10 cellular contexts compared by ENCODE assay signal in genomic region chr17:65557349-65558310, GRCh38. TPM values are rescaled to one million over a fixed set of nuclear protein-coding genes. Genes with fewer than 3 reads are reported as not detected.
A peak's percentile ranks its signal among the peaks of the same experiment; 100 is the strongest.
DNase-seq lines count a peak whose midpoint lies in the region; ATAC-seq and TF ChIP-seq lines count a peak whose summit lies in the region.
"Had no signal": no experiment of that assay in that cellular context is flagged by ENCODE, and none has a peak within 500 bp of the region (broad histone marks: within the 10 kb centered on the region; RNA-seq: fewer than 3 reads in every experiment).

No MANE protein-coding gene starts in this region.

- TF ChIP-seq CTCF in fibroblast of mammary gland (conservative IDR thresholded peaks at IDR 0.05; ENCODE audit: control insufficient read depth, insufficient read depth, low read depth, low read length), result no peak

- peaks cover 13% of the 10 kb centered on the region for H3K36me3 Mint-ChIP-seq in activated T-helper 2 cell treated with anti-CD3 and anti-CD28 coated beads, Interferon-gamma antibody, Interleukin-2, Interleukin-4, amounts not matched to agents 10 μg/mL and 5 μg/mL and 100 μg/mL, durations not matched to agents 14 hours and 24 hours and 36 hours (ENCODE audit: low read depth)

- H3K4me3 ChIP-seq in fibroblast of mammary gland (ENCODE audit: control insufficient read depth, low read depth, low read length) (no peak overlapping the region), skin epidermis (peak overlapping the region in 4 of 7 experiments; percentile 65 to 81 (median 74))

- no peak overlapping the region for H3K4me3 Mint-ChIP-seq in activated T-helper 2 cell treated with anti-CD3 and anti-CD28 coated beads, Interferon-gamma antibody, Interleukin-2, Interleukin-4, amounts not matched to agents 10 μg/mL and 5 μg/mL and 100 μg/mL, durations not matched to agents 14 hours and 24 hours and 36 hours (ENCODE audit: low read depth)
- H3K4me3 Mint-ChIP-seq: activated naive CD8-positive, alpha-beta T cell; mesothelial cell of epicardium had no signal

- no peak overlapping the region for H3K27ac Mint-ChIP-seq in activated T-helper 2 cell treated with anti-CD3 and anti-CD28 coated beads, Interferon-gamma antibody, Interleukin-2, Interleukin-4, amounts not matched to agents 10 μg/mL and 5 μg/mL and 100 μg/mL, durations not matched to agents 14 hours and 24 hours and 36 hours
- H3K27ac Mint-ChIP-seq: activated naive CD8-positive, alpha-beta T cell; mesothelial cell of epicardium had no signal

- peaks cover 16% of the 10 kb centered on the region for H3K27me3 Mint-ChIP-seq in activated T-helper 2 cell treated with anti-CD3 and anti-CD28 coated beads, Interferon-gamma antibody, Interleukin-2, Interleukin-4, amounts not matched to agents 10 μg/mL and 5 μg/mL and 100 μg/mL, durations not matched to agents 14 hours and 24 hours and 36 hours (ENCODE audit: low read depth)
- H3K27me3 Mint-ChIP-seq: activated naive CD8-positive, alpha-beta T cell had no signal

- H3K9me3 Mint-ChIP-seq in activated T-helper 2 cell treated with anti-CD3 and anti-CD28 coated beads, Interferon-gamma antibody, Interleukin-2, Interleukin-4, amounts not matched to agents 10 μg/mL and 5 μg/mL and 100 μg/mL, durations not matched to agents 14 hours and 24 hours and 36 hours, result no peaks in the 10 kb centered on the region
- H3K9me3 Mint-ChIP-seq: mesothelial cell of epicardium had no signal

- intact Hi-C loops in activated T-helper 2 cell treated with anti-CD3 and anti-CD28 coated beads, Interferon-gamma antibody, Interleukin-2, Interleukin-4, amounts not matched to agents 10 μg/mL and 5 μg/mL and 100 μg/mL, durations not matched to agents 14 hours and 24 hours and 36 hours (cut with micrococcal nuclease), result loop anchor here (2.0 to 10.0 kb wide), 4 partner anchors 43 to 607 kb away; no protein-coding TSS in a partner anchor

- peaks cover 29% of the 10 kb centered on the region for H3K4me1 Mint-ChIP-seq in activated T-helper 2 cell treated with anti-CD3 and anti-CD28 coated beads, Interferon-gamma antibody, Interleukin-2, Interleukin-4, amounts not matched to agents 10 μg/mL and 5 μg/mL and 100 μg/mL, durations not matched to agents 14 hours and 24 hours and 36 hours (ENCODE audit: low read depth)

- peak; percentile 89 for DNase-seq in SW480 (ENCODE audit: low spot score)
- peak; percentile 69 for DNase-seq in fibroblast of mammary gland (ENCODE audit: low read depth)
- DNase-seq in NCI-H345 treated with DMSO at 0.1 percent for 48 hours (lab: John Stamatoyannopoulos, UW; ENCODE audit: unreplicated experiment), result no peak
- DNase-seq in GF-D8 (lab: John Stamatoyannopoulos, UW), result no peak
- DNase-seq in activated T-helper 2 cell treated with anti-CD3 and anti-CD28 coated beads, Interferon-gamma antibody, Interleukin-2, Interleukin-4, amounts not matched to agents 10 μg/mL and 5 μg/mL and 100 μg/mL, durations not matched to agents 14 hours and 24 hours and 36 hours (ENCODE audit: low spot score), result no peak

- H3K27ac ChIP-seq in skin epidermis, result peak overlapping the region in 16 of 21 experiments; percentile 14 to 98 (median 94)

- peak; percentile 26 for ATAC-seq in GM21423 (IDR thresholded peaks at IDR 0.05; ENCODE audit: unreplicated experiment)
- ATAC-seq in activated CD4-positive, CD25-positive, alpha-beta regulatory T cell treated with anti-CD3 and anti-CD28 coated beads, Interleukin-2, amount 50 U/mL, for 24 hours, result no peak

RNA-seq across cellular contexts. Expression of gene AXIN2, which starts 3.8 kb away (rescaled TPM):
- 6.8 and 7.4 TPM in 2 replicates for total RNA-seq in activated T-helper 2 cell treated with anti-CD3 and anti-CD28 coated beads, Interferon-gamma antibody, Interleukin-2, Interleukin-4, amounts not matched to agents 10 μg/mL and 5 μg/mL and 100 μg/mL, durations not matched to agents 14 hours and 24 hours and 36 hours

Comparison
In these comparisons a context has a peak if more than half of its experiments do, and no peak if none do; other contexts are left out.
1. DNase-seq: peak in SW480 (single experiment) and fibroblast of mammary gland (single experiment); none in NCI-H345 treated with DMSO at 0.1 percent for 48 hours (single experiment), GF-D8 (single experiment) and activated T-helper 2 cell treated with anti-CD3 and anti-CD28 coated beads, Interferon-gamma antibody, Interleukin-2, Interleukin-4, amounts not matched to agents 10 μg/mL and 5 μg/mL and 100 μg/mL, durations not matched to agents 14 hours and 24 hours and 36 hours (single experiment).